ENCODE assay signal across 17 cellular contexts in the genomic region with DNA sequence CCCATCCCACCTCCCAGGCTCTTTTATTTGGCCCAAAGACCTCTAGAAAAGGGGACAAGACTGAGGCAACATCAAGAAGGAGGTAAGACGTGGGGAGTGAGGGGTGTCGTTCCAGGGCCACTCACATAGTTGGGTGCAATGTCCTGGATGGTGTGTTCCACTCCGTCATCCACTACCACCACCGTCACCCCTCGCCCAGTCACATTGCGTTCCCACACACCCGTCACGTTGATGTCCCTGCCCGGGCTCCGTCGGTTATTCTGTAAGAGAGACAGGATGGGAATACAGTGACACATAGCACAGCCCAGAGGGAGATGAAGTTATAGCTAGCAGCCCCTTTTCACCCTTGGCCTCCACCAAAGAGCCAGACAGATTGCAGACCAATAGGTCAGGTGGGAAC. TPM values are rescaled to one million over a fixed set of nuclear protein-coding genes. Genes with fewer than 3 reads are reported as not detected.
DNase-seq lines count a peak whose midpoint lies in the region; ATAC-seq lines count a peak whose summit lies in the region.
"Had no signal": no experiment of that assay in that cellular context is flagged by ENCODE, and none has a peak within 500 bp of the region (broad histone marks: within the 10 kb centered on the region; RNA-seq: fewer than 3 reads in every experiment).

No MANE protein-coding gene starts in this region.

- no peaks in the 10 kb centered on the region for H3K9me3 ChIP-seq in naive thymus-derived CD4-positive, alpha-beta T cell (ENCODE audit: control insufficient read depth in 2 of 3, low read length in 3 of 3)
- H3K9me3 ChIP-seq: Caco-2, suprapubic skin had no signal

- ATAC-seq in naive thymus-derived CD4-positive, alpha-beta T cell: no peak
- no peak for ATAC-seq in HG03460 (IDR thresholded peaks at IDR 0.05; ENCODE audit: unreplicated experiment)
- ATAC-seq in GM21367 (IDR thresholded peaks at IDR 0.05; ENCODE audit: unreplicated experiment): no peak
- ATAC-seq: HCT116 had no signal

- peaks cover 76% of the 10 kb centered on the region for H3K36me3 Mint-ChIP-seq in activated naive CD4-positive, alpha-beta T cell treated with anti-CD3 and anti-CD28 coated beads, Interleukin-2, amount 10 ng/mL, durations not matched to agents 7 days and 5 days
- H3K36me3 Mint-ChIP-seq in activated T-helper 1 cell treated with anti-CD3 and anti-CD28 coated beads, Interleukin-12 subunit alpha, Interleukin-12 subunit beta, Interleukin-2, Interleukin-4 antibody, amounts not matched to agents 30 ng/mL and 10 ng/mL and 1 ng/mL, durations not matched to agents 14 hours and 24 hours and 36 hours (ENCODE audit: low read depth): peaks cover 52% of the 10 kb centered on the region
- peaks cover 11 to 43% (median 26%) of the 10 kb centered on the region in 5 donors for H3K36me3 Mint-ChIP-seq in naive thymus-derived CD4-positive, alpha-beta T cell

- H3K4me1 Mint-ChIP-seq in activated naive CD4-positive, alpha-beta T cell treated with anti-CD3 and anti-CD28 coated beads, Interleukin-2, amount 10 ng/mL, durations not matched to agents 7 days and 5 days: peaks cover 42% of the 10 kb centered on the region
- peaks cover 37% of the 10 kb centered on the region for H3K4me1 Mint-ChIP-seq in activated T-helper 1 cell treated with anti-CD3 and anti-CD28 coated beads, Interleukin-12 subunit alpha, Interleukin-12 subunit beta, Interleukin-2, Interleukin-4 antibody, amounts not matched to agents 30 ng/mL and 10 ng/mL and 1 ng/mL, durations not matched to agents 14 hours and 24 hours and 36 hours (ENCODE audit: low read depth)
- peaks cover 36 to 51% (median 42%) of the 10 kb centered on the region in 7 donors for H3K4me1 Mint-ChIP-seq in naive thymus-derived CD4-positive, alpha-beta T cell

- peaks cover 32 to 34% of the 10 kb centered on the region in 2 donors for H3K4me1 ChIP-seq in naive thymus-derived CD4-positive, alpha-beta T cell (ENCODE audit: control insufficient read depth in 2 of 2, insufficient read depth in 2 of 2, low read length in 2 of 2)

- CTCF ChIA-PET in activated naive CD4-positive, alpha-beta T cell treated with anti-CD3 and anti-CD28 coated beads, Interleukin-2, amount 10 ng/mL, durations not matched to agents 7 days and 5 days (lab: Charles Lee): interaction anchor here (1.1 to 12.1 kb wide), 4 partner anchors 48 to 437 kb away, joined by 3 to 111 read pairs (median 6); a partner anchor contains a TSS
- CTCF ChIA-PET in naive thymus-derived CD4-positive, alpha-beta T cell (lab: Charles Lee): interaction anchor here (1.0 to 1.4 kb wide), 3 partner anchors 47 to 107 kb away, joined by 3 read pairs; no protein-coding TSS in a partner anchor

- H3K27ac Mint-ChIP-seq in activated naive CD4-positive, alpha-beta T cell treated with anti-CD3 and anti-CD28 coated beads, Interleukin-2, amount 10 ng/mL, durations not matched to agents 7 days and 5 days: peak overlapping the region; percentile 80
- peak overlapping the region; percentile 7 for H3K27ac Mint-ChIP-seq in activated T-helper 1 cell treated with anti-CD3 and anti-CD28 coated beads, Interleukin-12 subunit alpha, Interleukin-12 subunit beta, Interleukin-2, Interleukin-4 antibody, amounts not matched to agents 30 ng/mL and 10 ng/mL and 1 ng/mL, durations not matched to agents 14 hours and 24 hours and 36 hours
- peak overlapping the region; percentile 54 to 97 (median 81) for H3K27ac Mint-ChIP-seq in naive thymus-derived CD4-positive, alpha-beta T cell
- H3K27ac Mint-ChIP-seq: dendritic cell treated with granulocyte-macrophage colony-stimulating factor and Interleukin-4, amounts not matched to agents 40 ng/mL and 50 ng/mL, for 4 days had no signal

- H3K36me3 ChIP-seq in naive thymus-derived CD4-positive, alpha-beta T cell (ENCODE audit: control insufficient read depth in 2 of 3, insufficient read depth in 3 of 3, low read length in 3 of 3): peaks cover 33 to 76% (median 39%) of the 10 kb centered on the region in 3 experiments

- no peaks in the 10 kb centered on the region for H3K27me3 ChIP-seq in naive thymus-derived CD4-positive, alpha-beta T cell (ENCODE audit: control insufficient read depth in 2 of 2, insufficient read depth in 2 of 2, low read length in 2 of 2)
- H3K27me3 ChIP-seq: suprapubic skin had no signal

- no peak for DNase-seq in activated naive CD4-positive, alpha-beta T cell treated with anti-CD3 and anti-CD28 coated beads, Interleukin-2, amount 10 ng/mL, durations not matched to agents 7 days and 5 days
- DNase-seq in activated naive CD4-positive, alpha-beta T cell treated with Interleukin-2 at 50 U/mL for 16 hours: no peak
- no peak for DNase-seq in activated T-helper 1 cell treated with anti-CD3 and anti-CD28 coated beads, Interleukin-12 subunit alpha, Interleukin-12 subunit beta, Interleukin-2, Interleukin-4 antibody, amounts not matched to agents 30 ng/mL and 10 ng/mL and 1 ng/mL, durations not matched to agents 14 hours and 24 hours and 36 hours (ENCODE audit: low spot score)
- DNase-seq in naive thymus-derived CD4-positive, alpha-beta T cell: no peak
- no peak for DNase-seq in DMS53 treated with DMSO at 0.1 percent for 48 hours (lab: John Stamatoyannopoulos, UW; ENCODE audit: unreplicated experiment)
- DNase-seq: Caco-2; NCI-H1436; NCI-H2171; NCI-H526; stimulated activated CD4-positive, alpha-beta T cell treated with anti-CD3 and anti-CD28 coated beads, Interleukin-4, amount 100 ng/mL, for 4 hours had no signal

- peaks cover 4% of the 10 kb centered on the region for H3K27me3 Mint-ChIP-seq in activated naive CD4-positive, alpha-beta T cell treated with anti-CD3 and anti-CD28 coated beads, Interleukin-2, amount 10 ng/mL, durations not matched to agents 7 days and 5 days
- no peaks in the 10 kb centered on the region for H3K27me3 Mint-ChIP-seq in activated T-helper 1 cell treated with anti-CD3 and anti-CD28 coated beads, Interleukin-12 subunit alpha, Interleukin-12 subunit beta, Interleukin-2, Interleukin-4 antibody, amounts not matched to agents 30 ng/mL and 10 ng/mL and 1 ng/mL, durations not matched to agents 14 hours and 24 hours and 36 hours (ENCODE audit: insufficient read depth)
- no peaks in the 10 kb centered on the region for H3K27me3 Mint-ChIP-seq in naive thymus-derived CD4-positive, alpha-beta T cell
- H3K27me3 Mint-ChIP-seq: dendritic cell treated with granulocyte-macrophage colony-stimulating factor and Interleukin-4, amounts not matched to agents 40 ng/mL and 50 ng/mL, for 4 days had no signal

- H3K9me3 Mint-ChIP-seq in activated naive CD4-positive, alpha-beta T cell treated with anti-CD3 and anti-CD28 coated beads, Interleukin-2, amount 10 ng/mL, durations not matched to agents 7 days and 5 days: no peaks in the 10 kb centered on the region
- H3K9me3 Mint-ChIP-seq in activated T-helper 1 cell treated with anti-CD3 and anti-CD28 coated beads, Interleukin-12 subunit alpha, Interleukin-12 subunit beta, Interleukin-2, Interleukin-4 antibody, amounts not matched to agents 30 ng/mL and 10 ng/mL and 1 ng/mL, durations not matched to agents 14 hours and 24 hours and 36 hours: no peaks in the 10 kb centered on the region
- H3K9me3 Mint-ChIP-seq in naive thymus-derived CD4-positive, alpha-beta T cell: no peaks in the 10 kb centered on the region
- H3K9me3 Mint-ChIP-seq: dendritic cell treated with granulocyte-macrophage colony-stimulating factor and Interleukin-4, amounts not matched to agents 40 ng/mL and 50 ng/mL, for 4 days had no signal

- peak overlapping the region; percentile 27 for H3K27ac ChIP-seq in naive thymus-derived CD4-positive, alpha-beta T cell (ENCODE audit: low read depth, low read length)
- H3K27ac ChIP-seq: RWPE1, suprapubic skin had no signal

- intact Hi-C loops in activated T-helper 1 cell treated with anti-CD3 and anti-CD28 coated beads, Interleukin-12 subunit alpha, Interleukin-12 subunit beta, Interleukin-2, Interleukin-4 antibody, amounts not matched to agents 30 ng/mL and 10 ng/mL and 1 ng/mL, durations not matched to agents 14 hours and 24 hours and 36 hours (cut with micrococcal nuclease): no loop called here
- intact Hi-C loops in naive thymus-derived CD4-positive, alpha-beta T cell (cut with micrococcal nuclease): loop anchor here in 1 of 2 donors (5.0 kb wide), 2 partner anchors 391 to 496 kb away; a partner anchor contains a TSS

- H3K4me3 Mint-ChIP-seq in activated naive CD4-positive, alpha-beta T cell treated with anti-CD3 and anti-CD28 coated beads, Interleukin-2, amount 10 ng/mL, durations not matched to agents 7 days and 5 days: peak overlapping the region; percentile 21
- peak overlapping the region; percentile 23 for H3K4me3 Mint-ChIP-seq in activated T-helper 1 cell treated with anti-CD3 and anti-CD28 coated beads, Interleukin-12 subunit alpha, Interleukin-12 subunit beta, Interleukin-2, Interleukin-4 antibody, amounts not matched to agents 30 ng/mL and 10 ng/mL and 1 ng/mL, durations not matched to agents 14 hours and 24 hours and 36 hours
- peak overlapping the region in 7 of 10 donors; percentile 27 to 99 (median 53) for H3K4me3 Mint-ChIP-seq in naive thymus-derived CD4-positive, alpha-beta T cell
- H3K4me3 Mint-ChIP-seq: dendritic cell treated with granulocyte-macrophage colony-stimulating factor and Interleukin-4, amounts not matched to agents 40 ng/mL and 50 ng/mL, for 4 days had no signal

- H3K4me3 ChIP-seq in naive thymus-derived CD4-positive, alpha-beta T cell (ENCODE audit: low read length): no peak overlapping the region
- H3K4me3 ChIP-seq: lung, suprapubic skin had no signal

- POLR2A ChIA-PET in naive thymus-derived CD4-positive, alpha-beta T cell (lab: Charles Lee): interaction anchor here (2.7 to 4.3 kb wide), 2 partner anchors 9 to 49 kb away, joined by 11 to 16 read pairs; a partner anchor contains a TSS

RNA-seq across cellular contexts. Expression of a gene that starts 3.8 kb away (rescaled TPM):
- 151 and 154 TPM in 2 replicates for total RNA-seq in activated T-helper 1 cell treated with anti-CD3 and anti-CD28 coated beads, Interleukin-12 subunit alpha, Interleukin-12 subunit beta, Interleukin-2, Interleukin-4 antibody, amounts not matched to agents 30 ng/mL and 10 ng/mL and 1 ng/mL, durations not matched to agents 14 hours and 24 hours and 36 hours
- 100 to 1,000 TPM; 196 to 319 (median 312) TPM for total RNA-seq in naive thymus-derived CD4-positive, alpha-beta T cell
- polyA plus RNA-seq in naive thymus-derived CD4-positive, alpha-beta T cell: 10 to 100 TPM; 45.4 to 71.4 TPM

RNA-seq across cellular contexts. Expression of a gene that starts 4.4 kb away (rescaled TPM):
- 18.5 and 26.3 TPM in 2 replicates for total RNA-seq in activated T-helper 1 cell treated with anti-CD3 and anti-CD28 coated beads, Interleukin-12 subunit alpha, Interleukin-12 subunit beta, Interleukin-2, Interleukin-4 antibody, amounts not matched to agents 30 ng/mL and 10 ng/mL and 1 ng/mL, durations not matched to agents 14 hours and 24 hours and 36 hours
- total RNA-seq in naive thymus-derived CD4-positive, alpha-beta T cell: 10 to 100 TPM; 16.6 to 36.0 (median 24.0) TPM
- polyA plus RNA-seq in naive thymus-derived CD4-positive, alpha-beta T cell: 10 to 100 TPM in 1 of 2 donors, 1 to 10 TPM in 1; 9.7 to 10.2 TPM

RNA-seq across cellular contexts. Expression of a gene that starts 28.9 kb away (rescaled TPM):
- 2.9 and 4.6 TPM in 2 replicates for total RNA-seq in activated T-helper 1 cell treated with anti-CD3 and anti-CD28 coated beads, Interleukin-12 subunit alpha, Interleukin-12 subunit beta, Interleukin-2, Interleukin-4 antibody, amounts not matched to agents 30 ng/mL and 10 ng/mL and 1 ng/mL, durations not matched to agents 14 hours and 24 hours and 36 hours
- total RNA-seq in naive thymus-derived CD4-positive, alpha-beta T cell: 10 to 100 TPM in 4 of 5 experiments, 1 to 10 TPM in 1; 6.4 to 28.0 (median 18.2) TPM
- polyA plus RNA-seq in naive thymus-derived CD4-positive, alpha-beta T cell: 1 to 10 TPM in 1 of 2 donors, under 1 TPM in 1; 0.32 to 1.0 TPM

RNA-seq across cellular contexts. Expression of a gene that starts 49.5 kb away (rescaled TPM):
- total RNA-seq in activated T-helper 1 cell treated with anti-CD3 and anti-CD28 coated beads, Interleukin-12 subunit alpha, Interleukin-12 subunit beta, Interleukin-2, Interleukin-4 antibody, amounts not matched to agents 30 ng/mL and 10 ng/mL and 1 ng/mL, durations not matched to agents 14 hours and 24 hours and 36 hours: 24.3 and 32.2 TPM in 2 replicates
- 100 to 1,000 TPM in 2 of 5 experiments, 10 to 100 TPM in 3; 31.7 to 187 (median 60.5) TPM for total RNA-seq in naive thymus-derived CD4-positive, alpha-beta T cell
- 1 to 10 TPM; 2.3 to 3.1 TPM for polyA plus RNA-seq in naive thymus-derived CD4-positive, alpha-beta T cell

Comparison
In these comparisons a context has a peak if more than half of its experiments do, and no peak if none do; other contexts are left out.
1. H3K27ac Mint-ChIP-seq: peak in every context shown above with its lines; median percentile 81 in naive thymus-derived CD4-positive, alpha-beta T cell; 80 in activated naive CD4-positive, alpha-beta T cell treated with anti-CD3 and anti-CD28 coated beads, Interleukin-2, amount 10 ng/mL, durations not matched to agents 7 days and 5 days; 7 in activated T-helper 1 cell treated with anti-CD3 and anti-CD28 coated beads, Interleukin-12 subunit alpha, Interleukin-12 subunit beta, Interleukin-2, Interleukin-4 antibody, amounts not matched to agents 30 ng/mL and 10 ng/mL and 1 ng/mL, durations not matched to agents 14 hours and 24 hours and 36 hours.